In genomic region chr5:150542933-150543445, GRCh38 we compare ENCODE assay signal across 14 cellular contexts. TPM values are rescaled to one million over a fixed set of nuclear protein-coding genes. Genes with fewer than 3 reads are reported as not detected.
DNase-seq lines count a peak whose midpoint lies in the region; ATAC-seq, FAIRE-seq and TF ChIP-seq lines count a peak whose summit lies in the region.
"Had no signal": no experiment of that assay in that cellular context is flagged by ENCODE, and none has a peak within 500 bp of the region (broad histone marks: within the 10 kb centered on the region; RNA-seq: fewer than 3 reads in every experiment).

No MANE protein-coding gene starts in this region.

- intact Hi-C loops in sigmoid colon (cut with DNase I): loop anchor here (5.0 kb wide), 1 partner anchor 56 kb away; no protein-coding TSS in a partner anchor

- no peaks in the 10 kb centered on the region for H3K9me3 ChIP-seq in sigmoid colon
- no peaks in the 10 kb centered on the region for H3K9me3 ChIP-seq in osteoblast (ENCODE audit: low read depth, low read length)

- H3K27me3 ChIP-seq in sigmoid colon (no peaks in the 10 kb centered on the region), osteoblast (ENCODE audit: insufficient read depth, low read length) (no peaks in the 10 kb centered on the region)
- H3K27me3 ChIP-seq: dorsolateral prefrontal cortex had no signal

- peaks cover 35% of the 10 kb centered on the region for H3K79me2 ChIP-seq in osteoblast (ENCODE audit: insufficient read depth, low read length)

- peaks cover 17% of the 10 kb centered on the region for H4K20me1 ChIP-seq in osteoblast (ENCODE audit: insufficient read depth, low read length)

- no peak for ATAC-seq in GM19035 (IDR thresholded peaks at IDR 0.05; ENCODE audit: unreplicated experiment)
- no peak for ATAC-seq in GM18861 (IDR thresholded peaks at IDR 0.05; ENCODE audit: unreplicated experiment)

- no peak overlapping the region for H3K4me2 ChIP-seq in osteoblast (ENCODE audit: insufficient read depth, low read length)

- TF ChIP-seq CTCF in sigmoid colon (IDR thresholded peaks at IDR 0.05) (no peak), osteoblast (IDR thresholded peaks at IDR 0.05; ENCODE audit: extremely low read depth, low read depth, low read length) (no peak)

- no peak overlapping the region for H2AFZ ChIP-seq in osteoblast (ENCODE audit: low read length)

- TF ChIP-seq EP300 in sigmoid colon (IDR thresholded peaks at IDR 0.05): no peak

- peaks cover 0 to 28% (median 22%) of the 10 kb centered on the region in 4 donors for H3K4me1 ChIP-seq in sigmoid colon
- peaks cover 43% of the 10 kb centered on the region for H3K4me1 ChIP-seq in osteoblast (ENCODE audit: insufficient read depth, low read length)

- H3K36me3 ChIP-seq in sigmoid colon (peaks cover 21 to 81% (median 56%) of the 10 kb centered on the region in 4 donors), osteoblast (ENCODE audit: insufficient read depth, low read length) (peaks cover 84% of the 10 kb centered on the region)

- H3K27ac ChIP-seq in sigmoid colon (peak overlapping the region; percentile 35 to 88 (median 62)), osteoblast (ENCODE audit: low read depth, low read length) (no peak overlapping the region)

- peak; percentile 63 for DNase-seq in COLO668 (lab: John Stamatoyannopoulos, UW; ENCODE audit: unreplicated experiment)
- peak; percentile 21 for DNase-seq in SHP77 treated with DMSO at 0.1 percent for 48 hours (lab: John Stamatoyannopoulos, UW)
- DNase-seq in kidney tubule cell (ENCODE audit: low spot score): peak; percentile 36
- no peak for DNase-seq in sigmoid colon
- DNase-seq in osteoblast (ENCODE audit: insufficient read length, low spot score, missing footprints): no peak
- DNase-seq in urothelium cell line (ENCODE audit: low spot score): no peak
- DNase-seq: activated CD4-positive, alpha-beta T cell treated with anti-CD3 and anti-CD28 coated beads for 48 hours; foreskin melanocyte; nucleus accumbens; OCI-M1 had no signal

- H3K4me3 ChIP-seq in sigmoid colon (no peak overlapping the region), osteoblast (ENCODE audit: insufficient read depth, low read length) (no peak overlapping the region)
- H3K4me3 ChIP-seq: dorsolateral prefrontal cortex had no signal

- no peak for TF ChIP-seq POLR2A in sigmoid colon (IDR thresholded peaks at IDR 0.05)

- 11 to 54% methylated on average over 12 of the region's 12 CpGs for WGBS in sigmoid colon, 2 donors

- no peak for FAIRE-seq in urothelium cell line (lab: Jason Lieb, UNC)
- FAIRE-seq: keratinocyte had no signal

RNA-seq across cellular contexts. Expression of gene NDST1, which starts 35.1 kb away (rescaled TPM):
- total RNA-seq in sigmoid colon: 10 to 100 TPM; 26.5 to 74.8 (median 43.7) TPM
- polyA plus RNA-seq in sigmoid colon: 10 to 100 TPM in 2 of 3 donors, 1 to 10 TPM in 1; 5.4 to 39.4 (median 13.9) TPM
- 89.9 and 104 TPM in 2 replicates for total RNA-seq in osteoblast

Comparison
In these comparisons a context has a peak if more than half of its experiments do, and no peak if none do; other contexts are left out.
1. DNase-seq: peak in COLO668 (single experiment), SHP77 treated with DMSO at 0.1 percent for 48 hours (single experiment) and kidney tubule cell (single experiment); none in sigmoid colon (single experiment), osteoblast (single experiment) and urothelium cell line (single experiment).